Comparison of ENCODE assay signal across 37 cellular contexts in the genomic region with DNA sequence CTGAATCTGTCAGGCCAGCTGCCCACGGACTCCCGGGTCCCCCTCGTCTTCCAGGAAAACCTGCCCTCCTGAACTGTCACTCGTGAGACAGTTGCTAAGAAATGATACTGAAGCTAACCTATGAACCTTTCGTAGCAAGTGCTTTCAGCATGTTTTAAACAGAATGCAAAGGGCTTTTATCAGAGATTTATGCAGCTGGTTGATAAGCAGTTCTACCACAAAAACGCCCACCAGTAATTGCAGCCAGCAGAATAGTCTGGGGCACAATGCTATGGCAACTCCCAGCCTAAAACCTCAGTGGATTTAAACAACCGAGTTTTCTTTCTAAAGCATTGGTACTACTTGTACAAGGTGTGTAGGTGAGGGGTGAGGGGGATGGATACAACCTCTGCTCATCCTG.
DNase-seq lines count a peak whose midpoint lies in the region; ATAC-seq, FAIRE-seq and TF ChIP-seq lines count a peak whose summit lies in the region.
"Had no signal": no experiment of that assay in that cellular context is flagged by ENCODE, and none has a peak within 500 bp of the region (broad histone marks: within the 10 kb centered on the region; RNA-seq: fewer than 3 reads in every experiment).

No MANE protein-coding gene starts in this region.

- H3K4me1 Mint-ChIP-seq in astrocyte (ENCODE audit: low read depth, unreplicated experiment): peaks cover 11% of the 10 kb centered on the region
- H3K4me1 Mint-ChIP-seq: B cell; CD14-positive monocyte; CD4-positive, alpha-beta memory T cell; CD4-positive, CD25-positive, alpha-beta regulatory T cell; CD8-positive, alpha-beta memory T cell had no signal

- H3K4me3 Mint-ChIP-seq in astrocyte (ENCODE audit: unreplicated experiment): no peak overlapping the region
- H3K4me3 Mint-ChIP-seq: B cell; CD14-positive monocyte; CD4-positive, alpha-beta memory T cell; CD4-positive, alpha-beta T cell; CD8-positive, alpha-beta memory T cell; CD8-positive, alpha-beta T cell had no signal

- no peaks in the 10 kb centered on the region for H4K20me1 ChIP-seq in astrocyte (ENCODE audit: insufficient read depth, low read length)
- H4K20me1 ChIP-seq: BLaER1; BLaER1 treated with 17β-estradiol and CSF1 and Interleukin-3, amounts not matched to agents 10 nM and 100 nM had no signal

- no peak overlapping the region for H3K27ac ChIP-seq in astrocyte (ENCODE audit: low read depth, low read length)
- no peak overlapping the region for H3K27ac ChIP-seq in coronary artery
- no peak overlapping the region for H3K27ac ChIP-seq in aorta (ENCODE audit: low read depth in 1 of 2, low read length in 2 of 2)
- no peak overlapping the region for H3K27ac ChIP-seq in right cardiac atrium (ENCODE audit: low read length)
- H3K27ac ChIP-seq: 22Rv1; A549; BLaER1; BLaER1 treated with 17β-estradiol and CSF1 and Interleukin-3, amounts not matched to agents 10 nM and 100 nM; C4-2B had no signal

- H3K4me2 ChIP-seq in astrocyte (ENCODE audit: low read length): no peak overlapping the region
- H3K4me2 ChIP-seq: A549; BLaER1; BLaER1 treated with 17β-estradiol and CSF1 and Interleukin-3, amounts not matched to agents 10 nM and 100 nM had no signal

- FAIRE-seq in astrocyte (lab: Jason Lieb, UNC) (no peak), urothelium cell line (lab: Jason Lieb, UNC) (peak; percentile 44)
- FAIRE-seq: A204.1, A549, D721Med had no signal

- H2AFZ ChIP-seq in astrocyte (ENCODE audit: low read depth, low read length): no peak overlapping the region

- no peaks in the 10 kb centered on the region for H3K79me2 ChIP-seq in astrocyte (ENCODE audit: insufficient read depth, low read length)

- peaks cover 9% of the 10 kb centered on the region for H3K27me3 Mint-ChIP-seq in astrocyte (ENCODE audit: low read depth, unreplicated experiment)
- H3K27me3 Mint-ChIP-seq: B cell; CD4-positive, alpha-beta memory T cell; CD4-positive, CD25-positive, alpha-beta regulatory T cell had no signal

- H3K4me1 ChIP-seq in astrocyte (ENCODE audit: insufficient read depth, low read length): peaks cover 10% of the 10 kb centered on the region
- H3K4me1 ChIP-seq in aorta (ENCODE audit: control insufficient read depth in 1 of 2, insufficient read depth in 2 of 2, low read length in 2 of 2): no peaks in the 10 kb centered on the region
- H3K4me1 ChIP-seq in right cardiac atrium (ENCODE audit: control insufficient read depth, insufficient read depth, low read length): peaks cover 3% of the 10 kb centered on the region
- H3K4me1 ChIP-seq: A549, BE2C, BLaER1, Caco-2 had no signal

- H3K36me3 Mint-ChIP-seq in astrocyte (ENCODE audit: low read depth, unreplicated experiment): no peaks in the 10 kb centered on the region
- H3K36me3 Mint-ChIP-seq: CD14-positive monocyte; CD4-positive, alpha-beta memory T cell; CD4-positive, CD25-positive, alpha-beta regulatory T cell; CD8-positive, alpha-beta memory T cell; CD8-positive, alpha-beta T cell had no signal

- H3K27ac Mint-ChIP-seq in astrocyte (ENCODE audit: unreplicated experiment): no peak overlapping the region
- H3K27ac Mint-ChIP-seq: B cell; CD14-positive monocyte; CD4-positive, alpha-beta memory T cell; CD4-positive, alpha-beta T cell; CD4-positive, CD25-positive, alpha-beta regulatory T cell; CD8-positive, alpha-beta memory T cell; CD8-positive, alpha-beta T cell had no signal

- no peaks in the 10 kb centered on the region for H3K9me3 Mint-ChIP-seq in astrocyte (ENCODE audit: unreplicated experiment)
- H3K9me3 Mint-ChIP-seq: CD4-positive, alpha-beta T cell; CD8-positive, alpha-beta T cell had no signal

- no peaks in the 10 kb centered on the region for H3K36me3 ChIP-seq in astrocyte (ENCODE audit: insufficient read depth, low read length)
- no peaks in the 10 kb centered on the region for H3K36me3 ChIP-seq in aorta (ENCODE audit: control insufficient read depth in 1 of 2, insufficient read depth in 2 of 2, low read length in 1 of 2)
- H3K36me3 ChIP-seq: BE2C; BLaER1; BLaER1 treated with 17β-estradiol and CSF1 and Interleukin-3, amounts not matched to agents 10 nM and 100 nM had no signal

- 18 to 25% methylated on average over 7 of the region's 7 CpGs for WGBS in aorta, 2 donors
- 33% methylated on average over 7 of the region's 7 CpGs for WGBS in right cardiac atrium

- H3K9me3 ChIP-seq in astrocyte (ENCODE audit: insufficient read depth, low read depth, low read length): peaks cover 3% of the 10 kb centered on the region
- H3K9me3 ChIP-seq in aorta (ENCODE audit: control insufficient read depth, low read length): peaks cover 1% of the 10 kb centered on the region
- no peaks in the 10 kb centered on the region for H3K9me3 ChIP-seq in right cardiac atrium (ENCODE audit: control insufficient read depth, low read length)
- H3K9me3 ChIP-seq: A549, BE2C, BLaER1, Caco-2 had no signal

- H3K9ac ChIP-seq in astrocyte (ENCODE audit: low read length): no peak overlapping the region
- H3K9ac ChIP-seq: BLaER1; BLaER1 treated with 17β-estradiol and CSF1 and Interleukin-3, amounts not matched to agents 10 nM and 100 nM had no signal

- no peak for TF ChIP-seq CTCF in astrocyte (IDR thresholded peaks at IDR 0.05; ENCODE audit: insufficient read depth, low read depth, low read length)
- no peak for TF ChIP-seq CTCF in coronary artery (IDR thresholded peaks at IDR 0.05)

- H3K27me3 ChIP-seq in astrocyte (ENCODE audit: insufficient read depth, low read length) (no peaks in the 10 kb centered on the region), aorta (ENCODE audit: control insufficient read depth in 1 of 2, insufficient read depth in 2 of 2, low read length in 1 of 2) (no peaks in the 10 kb centered on the region), right cardiac atrium (ENCODE audit: control insufficient read depth, insufficient read depth) (no peaks in the 10 kb centered on the region)
- H3K27me3 ChIP-seq: BE2C; BLaER1; BLaER1 treated with 17β-estradiol and CSF1 and Interleukin-3, amounts not matched to agents 10 nM and 100 nM had no signal

- DNase-seq in astrocyte (ENCODE audit: low read depth): peak; percentile 52
- DNase-seq in coronary artery (ENCODE audit: low spot score): peak; percentile 54
- DNase-seq in urothelium cell line (ENCODE audit: low spot score): no peak
- no peak for DNase-seq in aorta
- no peak for DNase-seq in right cardiac atrium
- DNase-seq in activated CD4-positive, alpha-beta T cell treated with anti-CD3 and anti-CD28 coated beads, Interleukin-2, amount 50 U/mL, for 48 hours: no peak
- no peak for DNase-seq in NCI-H345 treated with DMSO at 0.1 percent for 48 hours (lab: John Stamatoyannopoulos, UW; ENCODE audit: unreplicated experiment)
- no peak for DNase-seq in HPDE6-E6E7 (ENCODE audit: extremely low spot score)
- DNase-seq: 8988T; ACHN; AML-193; BE2C; C1 segment of cervical spinal cord; Caco-2; Calu3; CD4-positive, alpha-beta memory T cell; CD4-positive, alpha-beta T cell; CD4-positive, CD25-positive, alpha-beta regulatory T cell; CD8-positive, alpha-beta memory T cell; CD8-positive, alpha-beta T cell; COR-L47; DMS 273 treated with DMSO at 0.1 percent for 48 hours; DMS153; DMS53; DMS79; DMS79 treated with DMSO at 0.1 percent for 48 hours; DND-41; EL had no signal

- intact Hi-C loops in aorta (cut with DNase I) (no loop called here), right cardiac atrium (cut with DNase I) (no loop called here)

- H3K4me3 ChIP-seq in astrocyte (ENCODE audit: insufficient read depth, low read depth, low read length) (no peak overlapping the region), coronary artery (no peak overlapping the region), aorta (ENCODE audit: low read length in 2 of 2) (no peak overlapping the region), right cardiac atrium (ENCODE audit: low read length) (no peak overlapping the region)
- H3K4me3 ChIP-seq: A549; BLaER1; BLaER1 treated with 17β-estradiol and CSF1 and Interleukin-3, amounts not matched to agents 10 nM and 100 nM had no signal

- ATAC-seq in aorta (ENCODE audit: low FRiP score) (peak; percentile 11), right cardiac atrium (no peak)
- ATAC-seq: A549; CD8-positive, alpha-beta T cell had no signal

Comparison
In these comparisons a context has a peak if more than half of its experiments do, and no peak if none do; other contexts are left out.
1. DNase-seq: peak in astrocyte (single experiment) and coronary artery (single experiment); none in urothelium cell line (single experiment), aorta (0 of 2), right cardiac atrium (0 of 3), activated CD4-positive, alpha-beta T cell treated with anti-CD3 and anti-CD28 coated beads, Interleukin-2, amount 50 U/mL, for 48 hours (0 of 2), NCI-H345 treated with DMSO at 0.1 percent for 48 hours (single experiment) and HPDE6-E6E7 (single experiment).